Comparison of ENCODE assay signal across 10 cellular contexts in genomic region chr1:57489342-57490036, GRCh38.
DNase-seq lines count a peak whose midpoint lies in the region; ATAC-seq, FAIRE-seq and TF ChIP-seq lines count a peak whose summit lies in the region.
"Had no signal": no experiment of that assay in that cellular context is flagged by ENCODE, and none has a peak within 500 bp of the region (broad histone marks: within the 10 kb centered on the region; RNA-seq: fewer than 3 reads in every experiment).

No MANE protein-coding gene starts in this region.

- H3K27ac ChIP-seq in keratinocyte (ENCODE audit: control insufficient read depth, insufficient read depth, low read length) (no peak overlapping the region), Peyer's patch (no peak overlapping the region)
- H3K27ac ChIP-seq: esophagus squamous epithelium, tibial artery had no signal

- no peak overlapping the region for H3K4me3 ChIP-seq in astrocyte of the cerebellum (ENCODE audit: low read depth, low read length)
- no peak overlapping the region for H3K4me3 ChIP-seq in keratinocyte (ENCODE audit: control insufficient read depth in 2 of 3, extremely low read depth in 1 of 3, insufficient read depth in 2 of 3, low read depth in 1 of 3, low read length in 3 of 3)
- H3K4me3 ChIP-seq in Peyer's patch, result no peak overlapping the region
- H3K4me3 ChIP-seq: esophagus squamous epithelium, tibial artery had no signal

- in situ Hi-C loops in astrocyte of the cerebellum (cut with HindIII; ENCODE audit: low sequenced_read_pairs), result no loop called here

- no peaks in the 10 kb centered on the region for H3K9me1 ChIP-seq in keratinocyte (ENCODE audit: control insufficient read depth, extremely low read depth, insufficient read depth, low read length)

- DNase-seq in AG08396 (ENCODE audit: low spot score) (peak; percentile 17), LHCN-M2 (ENCODE audit: low read depth) (peak; percentile 1), astrocyte of the cerebellum (ENCODE audit: low read depth) (peak; percentile 64), keratinocyte (ENCODE audit: low read depth, low spot score) (peak; percentile 30), Peyer's patch (no peak), SK-N-DZ (ENCODE audit: low spot score) (no peak), NCI-H1092 treated with DMSO at 0.1 percent for 48 hours (lab: John Stamatoyannopoulos, UW) (no peak)
- DNase-seq: esophagus squamous epithelium, tibial artery had no signal

- H3K4me1 ChIP-seq in keratinocyte (ENCODE audit: control insufficient read depth, extremely low read depth, insufficient read depth, low read length) (peaks cover 10% of the 10 kb centered on the region), Peyer's patch (no peaks in the 10 kb centered on the region)
- H3K4me1 ChIP-seq: esophagus squamous epithelium, tibial artery had no signal

- H2AFZ ChIP-seq in keratinocyte (ENCODE audit: control insufficient read depth, low read length), result no peak overlapping the region

- TF ChIP-seq CTCF in astrocyte of the cerebellum (IDR thresholded peaks at IDR 0.05; ENCODE audit: low read depth, low read length, missing control alignments) (no peak), keratinocyte (optimal IDR thresholded peaks at IDR 0.05 in 1 of 3, IDR thresholded peaks at IDR 0.05 in 1 of 3, conservative IDR thresholded peaks at IDR 0.05 in 1 of 3; ENCODE audit: extremely low read depth in 1 of 3, insufficient read depth in 2 of 3, low read length in 3 of 3) (no peak), Peyer's patch (IDR thresholded peaks at IDR 0.05) (no peak)

- FAIRE-seq in keratinocyte (lab: Jason Lieb, UNC), result peak; percentile 79

- H3K4me2 ChIP-seq in keratinocyte (ENCODE audit: control insufficient read depth, extremely low read depth, insufficient read depth, low read depth, low read length), result peak overlapping the region; percentile 46

- H3K27me3 ChIP-seq in keratinocyte (ENCODE audit: control insufficient read depth, extremely low read depth, insufficient read depth, low read length) (no peaks in the 10 kb centered on the region), Peyer's patch (no peaks in the 10 kb centered on the region)
- H3K27me3 ChIP-seq: esophagus squamous epithelium, tibial artery had no signal

- H3K36me3 ChIP-seq in keratinocyte (ENCODE audit: control insufficient read depth in 2 of 2, extremely low read depth in 1 of 2, insufficient read depth in 2 of 2, low read length in 2 of 2), result no peaks in the 10 kb centered on the region
- no peaks in the 10 kb centered on the region for H3K36me3 ChIP-seq in Peyer's patch
- H3K36me3 ChIP-seq: esophagus squamous epithelium, tibial artery had no signal

- no peaks in the 10 kb centered on the region for H4K20me1 ChIP-seq in keratinocyte (ENCODE audit: control insufficient read depth, extremely low read depth, insufficient read depth, low read length)

- H3K9me3 ChIP-seq in keratinocyte (ENCODE audit: control insufficient read depth, low read depth, low read length), result no peaks in the 10 kb centered on the region
- no peaks in the 10 kb centered on the region for H3K9me3 ChIP-seq in Peyer's patch
- H3K9me3 ChIP-seq: esophagus squamous epithelium, tibial artery had no signal

- no peaks in the 10 kb centered on the region for H3K79me2 ChIP-seq in keratinocyte (ENCODE audit: control insufficient read depth, insufficient read depth, low read length)

- dilution Hi-C loops in keratinocyte (cut with MboI; ENCODE audit: extremely low pct_ligation_motif_present, low sequenced_read_pairs), result no loop called here

- no peak overlapping the region for H3K9ac ChIP-seq in keratinocyte (ENCODE audit: control insufficient read depth, extremely low read depth, insufficient read depth, low read length)

- no peak for TF ChIP-seq POLR2A in Peyer's patch (IDR thresholded peaks at IDR 0.05)

- no peak for ATAC-seq in HG02642 (IDR thresholded peaks at IDR 0.05; ENCODE audit: poor library complexity, unreplicated experiment)

Comparison
In these comparisons a context has a peak if more than half of its experiments do, and no peak if none do; other contexts are left out.
1. DNase-seq: peak in AG08396 (single experiment), LHCN-M2 (single experiment), astrocyte of the cerebellum (single experiment) and keratinocyte (single experiment); none in Peyer's patch (0 of 3), SK-N-DZ (single experiment) and NCI-H1092 treated with DMSO at 0.1 percent for 48 hours (single experiment).